15 cellular contexts compared by ENCODE assay signal in the genomic region with DNA sequence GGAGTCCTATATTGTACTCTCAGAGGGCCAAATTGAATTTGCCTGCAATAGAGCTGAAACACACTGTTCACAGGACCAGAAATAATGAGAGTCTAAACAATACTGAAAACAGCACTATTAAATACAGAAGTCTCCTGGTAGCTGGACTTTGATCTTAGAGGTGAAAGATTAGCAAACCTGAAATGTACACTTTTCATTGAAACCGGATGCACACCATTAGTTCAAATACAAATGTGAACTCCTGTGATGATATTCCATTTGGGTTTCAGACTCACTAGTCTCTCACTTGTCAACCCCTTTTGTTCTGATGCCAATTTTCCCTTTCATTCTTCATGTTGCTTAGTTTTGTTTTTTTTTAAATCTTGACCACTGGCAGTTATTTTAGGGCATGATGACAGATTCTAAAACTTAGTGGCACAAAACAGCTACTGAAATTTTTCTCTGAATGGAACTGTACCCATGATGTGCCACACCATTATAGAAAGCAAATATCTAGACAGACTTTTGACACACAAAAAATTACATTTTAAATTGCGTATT. TPM values are rescaled to one million over a fixed set of nuclear protein-coding genes. Genes with fewer than 3 reads are reported as not detected.
A peak's percentile ranks its signal among the peaks of the same experiment; 100 is the strongest.
DNase-seq lines count a peak whose midpoint lies in the region; ATAC-seq and TF ChIP-seq lines count a peak whose summit lies in the region.
"Had no signal": no experiment of that assay in that cellular context is flagged by ENCODE, and none has a peak within 500 bp of the region (broad histone marks: within the 10 kb centered on the region; RNA-seq: fewer than 3 reads in every experiment).

No MANE protein-coding gene starts in this region.

- TF ChIP-seq POLR2A in gastroesophageal sphincter (IDR thresholded peaks at IDR 0.05): no peak

- ATAC-seq in GM18519 (IDR thresholded peaks at IDR 0.05; ENCODE audit: low FRiP score, unreplicated experiment): peak; percentile 68
- peak; percentile 72 for ATAC-seq in GM21367 (IDR thresholded peaks at IDR 0.05; ENCODE audit: unreplicated experiment)
- peak; percentile 74 for ATAC-seq in HG03039 (IDR thresholded peaks at IDR 0.05; ENCODE audit: unreplicated experiment)
- peak; percentile 70 for ATAC-seq in activated T-helper 17 cell treated with anti-CD3 and anti-CD28 coated beads, Interleukin-2, amount 50 U/mL, for 72 hours (replicated peaks)
- no peak for ATAC-seq in gastroesophageal sphincter

- no peak overlapping the region for H3K27ac ChIP-seq in gastroesophageal sphincter

- H3K4me1 Mint-ChIP-seq in activated T-helper 17 cell treated with anti-CD3 and anti-CD28 coated beads, Interleukin-2, amount 50 U/mL, for 72 hours: no peaks in the 10 kb centered on the region

- WGBS in gastroesophageal sphincter (ENCODE audit: low coverage in 1 of 2), 2 donors: 82 to 97% methylated on average over 2 of the region's 2 CpGs

- H3K4me1 ChIP-seq in gastroesophageal sphincter: peaks cover 0 to 6% (median 0%) of the 10 kb centered on the region in 3 donors

- no peak overlapping the region for H3K4me3 Mint-ChIP-seq in activated T-helper 17 cell treated with anti-CD3 and anti-CD28 coated beads, Interleukin-2, amount 50 U/mL, for 72 hours
- H3K4me3 Mint-ChIP-seq: CD4-positive, CD25-positive, alpha-beta regulatory T cell had no signal

- no peaks in the 10 kb centered on the region for H3K9me3 ChIP-seq in gastroesophageal sphincter

- no peak for TF ChIP-seq CTCF in gastroesophageal sphincter (IDR thresholded peaks at IDR 0.05)

- no peaks in the 10 kb centered on the region for H3K36me3 ChIP-seq in gastroesophageal sphincter

- no peak overlapping the region for H3K27ac Mint-ChIP-seq in activated T-helper 17 cell treated with anti-CD3 and anti-CD28 coated beads, Interleukin-2, amount 50 U/mL, for 72 hours
- H3K27ac Mint-ChIP-seq: CD4-positive, CD25-positive, alpha-beta regulatory T cell had no signal

- no peaks in the 10 kb centered on the region for H3K9me3 Mint-ChIP-seq in activated T-helper 17 cell treated with anti-CD3 and anti-CD28 coated beads, Interleukin-2, amount 50 U/mL, for 72 hours
- H3K9me3 Mint-ChIP-seq: CD4-positive, CD25-positive, alpha-beta regulatory T cell had no signal

- no peaks in the 10 kb centered on the region for H3K36me3 Mint-ChIP-seq in activated T-helper 17 cell treated with anti-CD3 and anti-CD28 coated beads, Interleukin-2, amount 50 U/mL, for 72 hours (ENCODE audit: low read depth)
- H3K36me3 Mint-ChIP-seq: CD4-positive, CD25-positive, alpha-beta regulatory T cell had no signal

- no peaks in the 10 kb centered on the region for H3K27me3 ChIP-seq in gastroesophageal sphincter

- DNase-seq in NCI-H69 (lab: John Stamatoyannopoulos, UW) (no peak), NCI-H1092 treated with DMSO at 0.1 percent for 48 hours (lab: John Stamatoyannopoulos, UW) (no peak), SK-N-DZ (ENCODE audit: low spot score) (no peak)
- DNase-seq: activated CD8-positive, alpha-beta memory T cell treated with anti-CD3 and anti-CD28 coated beads, Interleukin-2, amount 50 U/mL, for 4 hours; aorta; CD4-positive, CD25-positive, alpha-beta regulatory T cell; NCI-H2029 treated with DMSO at 0.1 percent for 48 hours; stimulated activated CD4-positive, alpha-beta T cell treated with anti-CD3 and anti-CD28 coated beads, Interleukin-2, amount 100 ng/mL, for 24 hours; substantia nigra; T-helper 9 cell had no signal

- H3K4me3 ChIP-seq in gastroesophageal sphincter: no peak overlapping the region

- TF ChIP-seq EP300 in gastroesophageal sphincter (IDR thresholded peaks at IDR 0.05): no peak

- no peaks in the 10 kb centered on the region for H3K27me3 Mint-ChIP-seq in activated T-helper 17 cell treated with anti-CD3 and anti-CD28 coated beads, Interleukin-2, amount 50 U/mL, for 72 hours
- H3K27me3 Mint-ChIP-seq: CD4-positive, CD25-positive, alpha-beta regulatory T cell had no signal

RNA-seq across cellular contexts. Expression of a gene that starts 5.9 kb away (rescaled TPM):
- 1 to 10 TPM; 2.0 to 2.5 TPM for total RNA-seq in activated T-helper 17 cell treated with anti-CD3 and anti-CD28 coated beads, Interleukin-2, amount 50 U/mL, for 72 hours
- 10 to 100 TPM in 1 of 4 donors, 1 to 10 TPM in 3; 2.6 to 24.0 (median 4.4) TPM for total RNA-seq in gastroesophageal sphincter
- 0.06 and 0.09 TPM in 2 replicates for polyA plus RNA-seq in SK-N-DZ (2014; cell fraction: cytosol; rRNA removed)
- polyA plus RNA-seq in SK-N-DZ (2014; cell fraction: nucleus; rRNA removed): 0.20 and 0.42 TPM in 2 replicates
